ENCODE assay signal across 1 cellular context in the genomic region with DNA sequence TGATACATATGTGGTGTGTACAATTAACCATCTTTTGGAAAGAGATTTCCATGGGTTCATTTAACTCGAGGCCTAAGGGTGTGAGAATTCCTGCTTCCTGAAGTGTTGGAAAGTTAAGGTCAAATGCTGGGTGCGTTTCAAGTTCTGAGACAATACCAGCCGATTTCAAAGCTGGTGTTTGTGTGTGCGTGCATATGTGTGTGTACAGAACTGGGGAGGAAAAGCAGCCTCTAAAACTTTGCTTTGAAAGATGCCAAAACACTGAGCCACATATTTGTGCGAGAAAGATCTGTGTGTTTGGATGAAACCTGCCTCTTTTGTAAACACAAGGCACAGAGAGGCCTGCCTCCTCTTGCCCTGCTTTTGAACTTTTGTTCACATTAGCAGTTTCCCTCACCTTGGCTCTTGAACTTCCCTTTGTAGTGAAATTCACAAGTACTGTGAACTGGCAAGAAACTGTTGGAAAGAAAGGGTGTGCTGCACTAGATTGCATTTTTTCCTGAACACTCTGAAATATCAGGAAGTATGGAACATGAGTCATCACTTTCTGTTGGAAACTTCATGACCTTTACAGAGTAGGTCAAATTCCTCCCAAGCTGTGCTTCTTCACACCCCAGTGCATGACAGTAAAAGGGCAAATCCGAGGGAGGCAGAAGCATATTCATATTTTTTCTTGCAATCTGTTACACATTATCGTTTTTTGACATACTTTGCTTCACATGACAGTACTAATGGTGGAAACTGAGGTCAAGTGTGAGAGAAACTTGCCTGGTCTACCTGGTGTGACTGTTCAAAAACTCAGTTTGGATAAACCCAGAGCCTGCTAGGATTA.
TF ChIP-seq lines count a peak whose summit lies in the region.

No MANE protein-coding gene starts in this region.

TF ChIP-seq in HepG2, 621 proteins besides CTCF, POLR2A, EP300 and RAD21 (continued from another document and continues in another):
- TF ChIP-seq, protein P1, sequence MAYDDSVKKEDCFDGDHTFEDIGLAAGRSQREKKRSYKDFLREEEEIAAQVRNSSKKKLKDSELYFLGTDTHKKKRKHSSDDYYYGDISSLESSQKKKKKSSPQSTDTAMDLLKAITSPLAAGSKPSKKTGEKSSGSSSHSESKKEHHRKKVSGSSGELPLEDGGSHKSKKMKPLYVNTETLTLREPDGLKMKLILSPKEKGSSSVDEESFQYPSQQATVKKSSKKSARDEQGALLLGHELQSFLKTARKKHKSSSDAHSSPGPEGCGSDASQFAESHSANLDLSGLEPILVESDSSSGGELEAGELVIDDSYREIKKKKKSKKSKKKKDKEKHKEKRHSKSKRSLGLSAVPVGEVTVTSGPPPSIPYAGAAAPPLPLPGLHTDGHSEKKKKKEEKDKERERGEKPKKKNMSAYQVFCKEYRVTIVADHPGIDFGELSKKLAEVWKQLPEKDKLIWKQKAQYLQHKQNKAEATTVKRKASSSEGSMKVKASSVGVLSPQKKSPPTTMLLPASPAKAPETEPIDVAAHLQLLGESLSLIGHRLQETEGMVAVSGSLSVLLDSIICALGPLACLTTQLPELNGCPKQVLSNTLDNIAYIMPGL (CRISPR knock-in tag; IDR thresholded peaks at IDR 0.05; ENCODE audit: borderline replicate concordance in 1 of 2, low read depth in 1 of 2): peak; percentile 71 to 76
- TF ChIP-seq FOXM1 (CRISPR knock-in tag; IDR thresholded peaks at IDR 0.05) (peak; percentile 83), SIX4 (CRISPR knock-in tag; IDR thresholded peaks at IDR 0.05) (peak; percentile 80), SP4 (CRISPR knock-in tag; IDR thresholded peaks at IDR 0.05) (peak; percentile 57; the same call in 1 of the 2 replicates), TFDP2 (CRISPR knock-in tag; IDR thresholded peaks at IDR 0.05) (peak; percentile 60), ZNF383 (CRISPR knock-in tag; IDR thresholded peaks at IDR 0.05; ENCODE audit: borderline replicate concordance) (no peak), ZNF432 (CRISPR knock-in tag; IDR thresholded peaks at IDR 0.05; ENCODE audit: borderline replicate concordance) (no peak), SRSF4 (IDR thresholded peaks at IDR 0.05; ENCODE audit: low read depth, low read length, poor library complexity, severe bottlenecking) (no peak), ZFP37 (CRISPR knock-in tag; IDR thresholded peaks at IDR 0.05; ENCODE audit: borderline replicate concordance) (peak; percentile 96), MTF1 (CRISPR knock-in tag; IDR thresholded peaks at IDR 0.05) (no peak), SP2 (CRISPR knock-in tag; IDR thresholded peaks at IDR 0.05) (no peak), SCMH1 (CRISPR knock-in tag; IDR thresholded peaks at IDR 0.05; ENCODE audit: borderline replicate concordance) (no peak), HNRNPK (IDR thresholded peaks at IDR 0.05; ENCODE audit: low read depth, low read length, poor library complexity, severe bottlenecking) (no peak), MEF2D (CRISPR knock-in tag; IDR thresholded peaks at IDR 0.05) (peak; percentile 97), ZNF772 (CRISPR knock-in tag; IDR thresholded peaks at IDR 0.05) (peak; percentile 80), ZNF142 (CRISPR knock-in tag; IDR thresholded peaks at IDR 0.05) (peak; percentile 87), ZBTB21 (CRISPR knock-in tag; IDR thresholded peaks at IDR 0.05) (0 out of 2 replicates have a peak, but pooled peaks have one; percentile 26), KLF9 (CRISPR knock-in tag; IDR thresholded peaks at IDR 0.05; ENCODE audit: low read depth) (no peak), NCOA5 (CRISPR knock-in tag; IDR thresholded peaks at IDR 0.05) (0 out of 2 replicates have a peak, but pooled peaks have one; percentile 17), ZNF326 (CRISPR knock-in tag; IDR thresholded peaks at IDR 0.05; ENCODE audit: borderline replicate concordance) (no peak), POLR2G (IDR thresholded peaks at IDR 0.05; ENCODE audit: low read depth, low read length) (no peak), CC2D1A (CRISPR knock-in tag; IDR thresholded peaks at IDR 0.05) (peak; percentile 77; the same call in 1 of the 2 replicates), FIP1L1 (IDR thresholded peaks at IDR 0.05; ENCODE audit: borderline replicate concordance, insufficient read depth, low read depth, low read length) (peak; percentile 45; the same call in 1 of the 2 replicates), CENPT (CRISPR knock-in tag; IDR thresholded peaks at IDR 0.05; ENCODE audit: low read depth) (no peak), HMG20A (CRISPR knock-in tag; IDR thresholded peaks at IDR 0.05; ENCODE audit: borderline replicate concordance) (peak; percentile 98), ZNF652 (CRISPR knock-in tag; IDR thresholded peaks at IDR 0.05; ENCODE audit: borderline replicate concordance, low read depth) (peak; percentile 89), HOXD1 (CRISPR knock-in tag; IDR thresholded peaks at IDR 0.05) (peak; percentile 94), KLF16 (CRISPR knock-in tag; IDR thresholded peaks at IDR 0.05) (peak in 1 of 2 experiments; percentile 92; a peak in 2 of 4 replicates), ZNF740 (CRISPR knock-in tag; IDR thresholded peaks at IDR 0.05) (no peak), MEIS1 (CRISPR knock-in tag; IDR thresholded peaks at IDR 0.05; ENCODE audit: borderline replicate concordance) (peak; percentile 95; the same call in 1 of the 2 replicates), ZSCAN9 (CRISPR knock-in tag; IDR thresholded peaks at IDR 0.05; ENCODE audit: borderline replicate concordance) (peak; percentile 84), KDM3A (CRISPR knock-in tag; IDR thresholded peaks at IDR 0.05; ENCODE audit: low read depth) (peak; percentile 67; the same call in 1 of the 2 replicates), SATB2 (CRISPR knock-in tag; IDR thresholded peaks at IDR 0.05) (no peak), SAP130 (CRISPR knock-in tag; IDR thresholded peaks at IDR 0.05; ENCODE audit: low read depth) (peak; percentile 94), PCBP1 (IDR thresholded peaks at IDR 0.05; ENCODE audit: borderline replicate concordance, low read depth, low read length) (no peak)
- TF ChIP-seq, protein P2, sequence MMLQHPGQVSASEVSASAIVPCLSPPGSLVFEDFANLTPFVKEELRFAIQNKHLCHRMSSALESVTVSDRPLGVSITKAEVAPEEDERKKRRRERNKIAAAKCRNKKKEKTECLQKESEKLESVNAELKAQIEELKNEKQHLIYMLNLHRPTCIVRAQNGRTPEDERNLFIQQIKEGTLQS (CRISPR knock-in tag; IDR thresholded peaks at IDR 0.05): peak; percentile 98
- TF ChIP-seq, protein P3, sequence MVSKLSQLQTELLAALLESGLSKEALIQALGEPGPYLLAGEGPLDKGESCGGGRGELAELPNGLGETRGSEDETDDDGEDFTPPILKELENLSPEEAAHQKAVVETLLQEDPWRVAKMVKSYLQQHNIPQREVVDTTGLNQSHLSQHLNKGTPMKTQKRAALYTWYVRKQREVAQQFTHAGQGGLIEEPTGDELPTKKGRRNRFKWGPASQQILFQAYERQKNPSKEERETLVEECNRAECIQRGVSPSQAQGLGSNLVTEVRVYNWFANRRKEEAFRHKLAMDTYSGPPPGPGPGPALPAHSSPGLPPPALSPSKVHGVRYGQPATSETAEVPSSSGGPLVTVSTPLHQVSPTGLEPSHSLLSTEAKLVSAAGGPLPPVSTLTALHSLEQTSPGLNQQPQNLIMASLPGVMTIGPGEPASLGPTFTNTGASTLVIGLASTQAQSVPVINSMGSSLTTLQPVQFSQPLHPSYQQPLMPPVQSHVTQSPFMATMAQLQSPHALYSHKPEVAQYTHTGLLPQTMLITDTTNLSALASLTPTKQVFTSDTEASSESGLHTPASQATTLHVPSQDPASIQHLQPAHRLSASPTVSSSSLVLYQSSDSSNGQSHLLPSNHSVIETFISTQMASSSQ (IDR thresholded peaks at IDR 0.05; ENCODE audit: low read depth): peak; percentile 56
- TF ChIP-seq, protein P3 (CRISPR knock-in tag; IDR thresholded peaks at IDR 0.05; ENCODE audit: borderline replicate concordance): peak; percentile 91
- TF ChIP-seq, protein P4, sequence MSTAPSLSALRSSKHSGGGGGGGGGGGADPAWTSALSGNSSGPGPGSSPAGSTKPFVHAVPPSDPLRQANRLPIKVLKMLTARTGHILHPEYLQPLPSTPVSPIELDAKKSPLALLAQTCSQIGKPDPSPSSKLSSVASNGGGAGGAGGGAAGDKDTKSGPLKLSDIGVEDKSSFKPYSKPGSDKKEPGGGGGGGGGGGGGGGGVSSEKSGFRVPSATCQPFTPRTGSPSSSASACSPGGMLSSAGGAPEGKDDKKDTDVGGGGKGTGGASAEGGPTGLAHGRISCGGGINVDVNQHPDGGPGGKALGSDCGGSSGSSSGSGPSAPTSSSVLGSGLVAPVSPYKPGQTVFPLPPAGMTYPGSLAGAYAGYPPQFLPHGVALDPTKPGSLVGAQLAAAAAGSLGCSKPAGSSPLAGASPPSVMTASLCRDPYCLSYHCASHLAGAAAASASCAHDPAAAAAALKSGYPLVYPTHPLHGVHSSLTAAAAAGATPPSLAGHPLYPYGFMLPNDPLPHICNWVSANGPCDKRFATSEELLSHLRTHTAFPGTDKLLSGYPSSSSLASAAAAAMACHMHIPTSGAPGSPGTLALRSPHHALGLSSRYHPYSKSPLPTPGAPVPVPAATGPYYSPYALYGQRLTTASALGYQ (CRISPR knock-in tag; IDR thresholded peaks at IDR 0.05): peak; percentile 99
- TF ChIP-seq, protein P5, sequence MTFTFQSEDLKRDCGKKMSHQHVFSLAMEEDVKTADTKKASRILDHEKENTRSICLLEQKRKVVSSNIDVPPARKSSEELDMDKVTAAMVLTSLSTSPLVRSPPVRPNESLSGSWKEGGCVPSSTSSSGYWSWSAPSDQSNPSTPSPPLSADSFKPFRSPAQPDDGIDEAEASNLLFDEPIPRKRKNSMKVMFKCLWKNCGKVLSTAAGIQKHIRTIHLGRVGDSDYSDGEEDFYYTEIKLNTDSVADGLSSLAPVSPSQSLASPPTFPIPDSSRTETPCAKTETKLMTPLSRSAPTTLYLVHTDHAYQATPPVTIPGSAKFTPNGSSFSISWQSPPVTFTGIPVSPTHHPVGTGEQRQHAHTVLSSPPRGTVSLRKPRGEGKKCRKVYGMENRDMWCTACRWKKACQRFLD (CRISPR knock-in tag; IDR thresholded peaks at IDR 0.05; ENCODE audit: borderline replicate concordance): peak; percentile 88; the same call in 1 of the 2 replicates
